Comparison of ENCODE assay signal across 22 cellular contexts in the genomic region with DNA sequence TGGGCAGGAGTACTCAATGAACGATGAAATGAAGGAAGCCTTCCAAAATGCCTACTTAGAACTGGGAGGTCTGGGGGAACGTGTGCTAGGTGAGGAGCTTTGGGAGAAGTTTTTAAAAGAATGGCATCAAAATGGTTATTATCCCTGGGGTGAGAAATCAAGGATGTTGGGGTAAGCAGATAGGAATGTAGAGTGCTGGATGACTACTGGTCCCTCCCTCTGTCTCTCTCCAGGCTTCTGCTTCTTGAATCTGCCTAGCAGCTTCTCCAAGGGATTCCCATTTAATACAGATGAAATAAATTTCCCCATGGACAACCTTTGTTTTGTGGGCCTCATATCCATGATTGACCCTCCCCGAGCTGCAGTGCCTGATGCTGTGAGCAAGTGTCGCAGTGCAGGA. TPM values are rescaled to one million over a fixed set of nuclear protein-coding genes. Genes with fewer than 3 reads are reported as not detected.
DNase-seq lines count a peak whose midpoint lies in the region; ATAC-seq and TF ChIP-seq lines count a peak whose summit lies in the region.
"Had no signal": no experiment of that assay in that cellular context is flagged by ENCODE, and none has a peak within 500 bp of the region (broad histone marks: within the 10 kb centered on the region; RNA-seq: fewer than 3 reads in every experiment).

No MANE protein-coding gene starts in this region.

- peak overlapping the region in 2 of 3 experiments; percentile 45 to 47; a peak in 4 of 7 replicates for H3K27ac Mint-ChIP-seq in H9
- H3K27ac Mint-ChIP-seq: CD4-positive, CD25-positive, alpha-beta regulatory T cell; IgD-negative memory B cell; immature natural killer cell; memory B cell; natural killer cell treated with Interleukin-12 subunit alpha and Interleukin-12 subunit beta and Interleukin-15 and Interleukin-18, amount 100 ng/mL, for 72 hours; stimulated activated naive B cell treated with anti-CD40 and anti-IgM and Interleukin-4, amounts not matched to agents 10 μg/mL and 1 μg/mL and 100 μg/mL, for 72 hours had no signal

- H3K4me1 ChIP-seq in H9 (ENCODE audit: insufficient read depth, low read length) = peaks cover 26% of the 10 kb centered on the region
- H3K4me1 ChIP-seq in RWPE2 (ENCODE audit: insufficient read depth, poor library complexity, severe bottlenecking) = peaks cover 6% of the 10 kb centered on the region
- no peaks in the 10 kb centered on the region for H3K4me1 ChIP-seq in gastroesophageal sphincter

- H4K5ac ChIP-seq in H9 (ENCODE audit: insufficient read length, low read depth, low read length) = no peak overlapping the region

- no peaks in the 10 kb centered on the region for H3K36me3 ChIP-seq in RWPE2 (ENCODE audit: low read depth)
- H3K36me3 ChIP-seq in gastroesophageal sphincter = no peaks in the 10 kb centered on the region
- H3K36me3 ChIP-seq: thyroid gland had no signal

- no peak overlapping the region for H3K4ac ChIP-seq in H9 (ENCODE audit: low read depth, low read length)

- H4K8ac ChIP-seq in H9 (replicated peaks; ENCODE audit: insufficient read length, low read depth, low read length) = no peak overlapping the region

- no peak overlapping the region for H3K56ac ChIP-seq in H9 (ENCODE audit: insufficient read length, low read depth, low read length)

- no peak overlapping the region for H2BK15ac ChIP-seq in H9 (ENCODE audit: low read depth, low read length)

- TF ChIP-seq POLR2A in gastroesophageal sphincter (IDR thresholded peaks at IDR 0.05) = no peak

- no peak overlapping the region for H3T11ph ChIP-seq in H9 (ENCODE audit: low read length)

- H3K9me3 ChIP-seq in H9 (ENCODE audit: control insufficient read depth, low read depth, low read length) (no peaks in the 10 kb centered on the region), RWPE2 (ENCODE audit: severe bottlenecking) (no peaks in the 10 kb centered on the region), gastroesophageal sphincter (no peaks in the 10 kb centered on the region)
- H3K9me3 ChIP-seq: thyroid gland had no signal

- no peak overlapping the region for H2AK5ac ChIP-seq in H9 (ENCODE audit: insufficient read length, low read length)

- no peak overlapping the region for H3K14ac ChIP-seq in H9 (ENCODE audit: insufficient read depth, low read length)

- peak overlapping the region; percentile 78 for H2BK12ac ChIP-seq in H9 (ENCODE audit: insufficient read length, low read depth, low read length)

- H4K20me1 ChIP-seq in H9 (ENCODE audit: control insufficient read depth, insufficient read depth, insufficient read length) = no peaks in the 10 kb centered on the region

- peaks cover 62% of the 10 kb centered on the region for H3K27me3 Mint-ChIP-seq in H9 (ENCODE audit: low read depth)

- H2AFZ ChIP-seq in H9 (ENCODE audit: low read length) = no peak overlapping the region

- no peak for TF ChIP-seq EP300 in gastroesophageal sphincter (IDR thresholded peaks at IDR 0.05)

- DNase-seq in H9 = no peak
- DNase-seq in RWPE2 (ENCODE audit: low spot score) = no peak
- DNase-seq in foreskin fibroblast = peak; percentile 28 to 64
- DNase-seq in HT-29 (ENCODE audit: low spot score) = no peak
- DNase-seq in stimulated activated CD4-positive, alpha-beta T cell treated with anti-CD3 and anti-CD28 coated beads, Interleukin-12 subunit alpha, Interleukin-12 subunit beta, amount 100 ng/mL, for 4 hours = no peak
- DNase-seq: anterior cingulate cortex; CD4-positive, CD25-positive, alpha-beta regulatory T cell; DMS53; immature natural killer cell; MV-4-11; NCI-H2029; NCI-H510A treated with DMSO at 0.1 percent for 48 hours; SIG-M5; stimulated activated naive B cell treated with anti-CD40 and anti-IgM and Interleukin-4, amounts not matched to agents 10 μg/mL and 1 μg/mL and 100 μg/mL, for 72 hours had no signal

- peaks cover 0 to 3% (median 0%) of the 10 kb centered on the region in 3 experiments; a peak in 1 of 7 replicates for H3K36me3 Mint-ChIP-seq in H9 (ENCODE audit: insufficient read depth in 1 of 3, low read depth in 3 of 3)
- H3K36me3 Mint-ChIP-seq: CD4-positive, CD25-positive, alpha-beta regulatory T cell; IgD-negative memory B cell; memory B cell; natural killer cell treated with Interleukin-12 subunit alpha and Interleukin-12 subunit beta and Interleukin-15 and Interleukin-18, amount 100 ng/mL, for 72 hours; stimulated activated naive B cell treated with anti-CD40 and anti-IgM and Interleukin-4, amounts not matched to agents 10 μg/mL and 1 μg/mL and 100 μg/mL, for 72 hours had no signal

- H2BK20ac ChIP-seq in H9 (ENCODE audit: low read depth, low read length, poor library complexity, severe bottlenecking) = no peak overlapping the region

- H3K23me2 ChIP-seq in H9 (ENCODE audit: insufficient read length, low read depth, low read length, poor library complexity, severe bottlenecking) = no peaks in the 10 kb centered on the region

- TF ChIP-seq CTCF in H9 (conservative IDR thresholded peaks at IDR 0.05) = no peak
- no peak for TF ChIP-seq CTCF in RWPE2 (IDR thresholded peaks at IDR 0.05; ENCODE audit: poor library complexity, severe bottlenecking)
- no peak for TF ChIP-seq CTCF in foreskin fibroblast (IDR thresholded peaks at IDR 0.05; ENCODE audit: low read depth, low read length)
- no peak for TF ChIP-seq CTCF in gastroesophageal sphincter (IDR thresholded peaks at IDR 0.05)

- no peak overlapping the region for H3K4me2 ChIP-seq in H9 (ENCODE audit: insufficient read depth, insufficient read length, low read length)

- peaks cover 53 to 55% of the 10 kb centered on the region in 2 experiments for H3K4me1 Mint-ChIP-seq in H9

- no peak overlapping the region for H3K23ac ChIP-seq in H9 (ENCODE audit: insufficient read length, low read depth, low read length)

- no peaks in the 10 kb centered on the region; a peak in 1 of 5 replicates for H3K9me3 Mint-ChIP-seq in H9
- H3K9me3 Mint-ChIP-seq: IgD-negative memory B cell; memory B cell; natural killer cell treated with Interleukin-12 subunit alpha and Interleukin-12 subunit beta and Interleukin-15 and Interleukin-18, amount 100 ng/mL, for 72 hours; stimulated activated naive B cell treated with anti-CD40 and anti-IgM and Interleukin-4, amounts not matched to agents 10 μg/mL and 1 μg/mL and 100 μg/mL, for 72 hours had no signal

- no peak overlapping the region for H4K91ac ChIP-seq in H9 (ENCODE audit: insufficient read length, low read depth, low read length)

- H3K9ac ChIP-seq in H9 (ENCODE audit: extremely low read depth, insufficient read length, low read length) = no peak overlapping the region

- no peak overlapping the region for H3K18ac ChIP-seq in H9 (ENCODE audit: insufficient read length, low read depth, low read length)

- H3K79me1 ChIP-seq in H9 (ENCODE audit: insufficient read depth, low read depth, low read length, poor library complexity, severe bottlenecking) = no peaks in the 10 kb centered on the region

- H3K27me3 ChIP-seq in H9 (ENCODE audit: insufficient read depth, low read length) = no peaks in the 10 kb centered on the region
- H3K27me3 ChIP-seq in RWPE2 (ENCODE audit: insufficient read depth, poor library complexity, severe bottlenecking) = no peaks in the 10 kb centered on the region
- H3K27me3 ChIP-seq in gastroesophageal sphincter = no peaks in the 10 kb centered on the region
- H3K27me3 ChIP-seq: thyroid gland had no signal

- no peak overlapping the region for H3K4me3 ChIP-seq in RWPE2 (ENCODE audit: severe bottlenecking)
- no peak overlapping the region for H3K4me3 ChIP-seq in foreskin fibroblast (ENCODE audit: low read depth in 1 of 2, low read length in 2 of 2)
- no peak overlapping the region for H3K4me3 ChIP-seq in gastroesophageal sphincter
- H3K4me3 ChIP-seq: thyroid gland had no signal

- H2BK120ac ChIP-seq in H9 (ENCODE audit: low read depth, low read length, poor library complexity, severe bottlenecking) = no peak overlapping the region

- ATAC-seq in RWPE2 (ENCODE audit: low read depth) (peak; percentile 88), gastroesophageal sphincter (no peak), GM21390 (IDR thresholded peaks at IDR 0.05; ENCODE audit: unreplicated experiment) (no peak)
- ATAC-seq: natural killer cell treated with Interleukin-12 subunit alpha and Interleukin-12 subunit beta and Interleukin-15 and Interleukin-18, amount 100 ng/mL, for 72 hours; stimulated activated naive B cell treated with anti-CD40 and anti-IgM and Interleukin-4, amounts not matched to agents 10 μg/mL and 1 μg/mL and 100 μg/mL, for 72 hours had no signal

- H2BK5ac ChIP-seq in H9 (ENCODE audit: insufficient read length, low read length) = no peak overlapping the region

- no peaks in the 10 kb centered on the region for H3K79me2 ChIP-seq in H9 (ENCODE audit: insufficient read depth, low read length)

- no CpG with 5 or more reads among the region's 4 CpGs for WGBS in H9 (ENCODE audit: extremely low coverage, insufficient read length, low lambda C conversion rate)
- WGBS in gastroesophageal sphincter (ENCODE audit: low coverage in 1 of 2), 2 donors = 64 to 83% methylated on average over 2 to 4 of the region's 4 CpGs

- no peak overlapping the region; a peak in 2 of 5 replicates for H3K4me3 Mint-ChIP-seq in H9
- H3K4me3 Mint-ChIP-seq: CD4-positive, CD25-positive, alpha-beta regulatory T cell; immature natural killer cell; memory B cell; natural killer cell treated with Interleukin-12 subunit alpha and Interleukin-12 subunit beta and Interleukin-15 and Interleukin-18, amount 100 ng/mL, for 72 hours had no signal

- H3K27ac ChIP-seq in H9 (ENCODE audit: insufficient read length, low read depth, low read length) (no peak overlapping the region), RWPE2 (ENCODE audit: poor library complexity, severe bottlenecking) (no peak overlapping the region), gastroesophageal sphincter (no peak overlapping the region)
- H3K27ac ChIP-seq: thyroid gland had no signal

RNA-seq across cellular contexts. Expression of gene CASQ1, which starts 19.0 kb away (rescaled TPM):
- 0.55 and 0.70 TPM in 2 replicates for total RNA-seq in H9 (2021)
- total RNA-seq in gastroesophageal sphincter = 1 to 10 TPM; 1.3 to 8.8 (median 2.2) TPM
- not detected in 2 replicates for total RNA-seq in HT-29 (2014; rRNA removed; shearing (Covaris generic))
- total RNA-seq: CD4-positive, CD25-positive, alpha-beta regulatory T cell; glomerular endothelial cell; natural killer cell treated with Interleukin-12 subunit alpha and Interleukin-12 subunit beta and Interleukin-15 and Interleukin-18, amount 100 ng/mL, for 72 hours; pulmonary artery endothelial cell; thyroid gland had no signal

RNA-seq across cellular contexts. Expression of gene ATP1A4, which starts 19.9 kb away (rescaled TPM):
- 0.20 and 0.44 TPM in 2 replicates for total RNA-seq in H9 (2021)
- under 1 TPM in 1 of 4 donors, not detected in 3; 0.47 TPM for total RNA-seq in gastroesophageal sphincter
- total RNA-seq in HT-29 (2014; rRNA removed; shearing (Covaris generic)) = not detected in 2 replicates
- total RNA-seq: CD4-positive, CD25-positive, alpha-beta regulatory T cell; glomerular endothelial cell; natural killer cell treated with Interleukin-12 subunit alpha and Interleukin-12 subunit beta and Interleukin-15 and Interleukin-18, amount 100 ng/mL, for 72 hours; pulmonary artery endothelial cell; thyroid gland had no signal

RNA-seq across cellular contexts. Expression of gene PEA15, which starts 33.8 kb away (rescaled TPM):
- total RNA-seq in H9 (2021) (80.8 and 82.1 TPM in 2 replicates), gastroesophageal sphincter (100 to 1,000 TPM in 3 of 4 donors, 10 to 100 TPM in 1; 94.6 to 325 (median 164) TPM)
- 31.6 and 38.7 TPM in 2 replicates for total RNA-seq in HT-29 (2014; rRNA removed; shearing (Covaris generic))

RNA-seq across cellular contexts. Expression of gene ATP1A2, which starts 55.8 kb away (rescaled TPM):
- total RNA-seq in H9 (2021) (3.0 and 4.6 TPM in 2 replicates), gastroesophageal sphincter (100 to 1,000 TPM; 100 to 348 (median 142) TPM)
- total RNA-seq in HT-29 (2014; rRNA removed; shearing (Covaris generic)) = not detected in 2 replicates
- total RNA-seq: CD4-positive, CD25-positive, alpha-beta regulatory T cell; glomerular endothelial cell; natural killer cell treated with Interleukin-12 subunit alpha and Interleukin-12 subunit beta and Interleukin-15 and Interleukin-18, amount 100 ng/mL, for 72 hours; pulmonary artery endothelial cell had no signal

Comparison
In these comparisons a context has a peak if more than half of its experiments do, and no peak if none do; other contexts are left out.
1. DNase-seq: peak in foreskin fibroblast (2 of 2); none in H9 (single experiment), RWPE2 (single experiment), HT-29 (single experiment) and stimulated activated CD4-positive, alpha-beta T cell treated with anti-CD3 and anti-CD28 coated beads, Interleukin-12 subunit alpha, Interleukin-12 subunit beta, amount 100 ng/mL, for 4 hours (single experiment).